Comparison of ENCODE assay signal across 2 cellular contexts in the genomic region with DNA sequence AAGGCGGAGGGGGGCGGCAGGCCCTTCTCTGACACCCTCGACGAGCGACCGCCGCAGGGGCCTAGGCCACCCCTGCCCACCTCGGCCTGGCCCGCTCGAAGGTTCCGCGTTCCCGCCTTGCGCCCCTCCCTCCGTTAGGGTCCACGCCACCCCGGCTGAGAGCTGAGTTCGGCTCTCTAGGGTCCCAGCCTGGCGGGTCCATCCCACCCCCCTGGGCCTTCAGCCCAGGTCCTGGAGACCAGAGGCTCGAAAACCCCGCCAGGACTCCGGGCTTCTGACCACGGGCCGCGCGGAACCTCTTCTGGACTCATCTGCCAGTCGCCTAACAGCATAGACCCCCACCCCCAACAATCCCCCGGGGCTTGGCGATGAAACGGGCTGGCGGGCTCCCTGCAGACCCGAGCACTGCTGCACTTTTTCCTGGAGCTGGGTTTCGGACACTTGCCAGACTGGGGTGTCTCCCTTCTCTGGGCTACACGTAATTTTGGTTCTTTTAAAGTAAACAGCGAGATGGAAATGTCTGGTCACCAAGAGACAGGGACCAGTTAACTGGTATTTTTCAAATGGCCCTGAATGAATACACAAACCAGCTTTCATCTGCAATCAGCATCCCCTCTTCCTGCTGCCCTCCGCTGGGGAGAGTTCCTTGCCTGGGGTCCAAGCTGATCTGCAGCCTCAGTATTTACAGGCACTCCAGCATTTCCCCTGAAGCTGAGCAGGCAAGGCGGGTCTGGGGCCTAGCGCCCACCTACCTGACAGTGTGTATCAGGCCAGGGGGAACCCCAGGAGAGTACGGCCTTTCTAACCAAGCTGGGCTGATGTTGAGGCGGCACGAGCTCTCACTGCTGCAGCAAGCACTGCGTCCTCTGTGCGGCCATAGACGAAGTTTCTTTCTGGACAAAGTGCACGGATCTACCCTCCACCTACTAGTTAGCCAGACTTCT.
TF ChIP-seq lines count a peak whose summit lies in the region.

No MANE protein-coding gene starts in this region.

TF ChIP-seq in SK-N-SH, 30 proteins besides CTCF, POLR2A, EP300 and RAD21 (continued from another document):
- TF ChIP-seq IRF3 (IDR thresholded peaks at IDR 0.05; ENCODE audit: low read depth, low read length), result no peak
- TF ChIP-seq RCOR1 (IDR thresholded peaks at IDR 0.05; ENCODE audit: low read length), result no peak
- no peak for TF ChIP-seq RXRA (IDR thresholded peaks at IDR 0.05; ENCODE audit: borderline replicate concordance, low read depth)
- TF ChIP-seq PBX3 (IDR thresholded peaks at IDR 0.05), result peak; percentile 1; the same call in 1 of the 2 replicates

TF ChIP-seq in SK-N-SH treated with all-trans-retinoic acid at 6 μM for 48 hours, 23 proteins besides CTCF, POLR2A, EP300 and RAD21 (continued from another document):
- TF ChIP-seq TSHZ2 (CRISPR knock-in tag; IDR thresholded peaks at IDR 0.05) (no peak), TCF4 (CRISPR knock-in tag; IDR thresholded peaks at IDR 0.05; ENCODE audit: borderline replicate concordance) (no peak), ZNF8 (CRISPR knock-in tag; IDR thresholded peaks at IDR 0.05) (no peak), CREB5 (CRISPR knock-in tag; IDR thresholded peaks at IDR 0.05; ENCODE audit: low read depth) (no peak), TOX (CRISPR knock-in tag; IDR thresholded peaks at IDR 0.05; ENCODE audit: borderline replicate concordance) (no peak), ZNF70 (CRISPR knock-in tag; IDR thresholded peaks at IDR 0.05) (no peak), BACH2 (CRISPR knock-in tag; IDR thresholded peaks at IDR 0.05; ENCODE audit: borderline replicate concordance) (no peak), ESRRG (CRISPR knock-in tag; IDR thresholded peaks at IDR 0.05) (no peak), GLIS3 (CRISPR knock-in tag; IDR thresholded peaks at IDR 0.05) (no peak), POU6F1 (CRISPR knock-in tag; IDR thresholded peaks at IDR 0.05; ENCODE audit: borderline replicate concordance, low read depth) (no peak)
- TF ChIP-seq, protein P1, sequence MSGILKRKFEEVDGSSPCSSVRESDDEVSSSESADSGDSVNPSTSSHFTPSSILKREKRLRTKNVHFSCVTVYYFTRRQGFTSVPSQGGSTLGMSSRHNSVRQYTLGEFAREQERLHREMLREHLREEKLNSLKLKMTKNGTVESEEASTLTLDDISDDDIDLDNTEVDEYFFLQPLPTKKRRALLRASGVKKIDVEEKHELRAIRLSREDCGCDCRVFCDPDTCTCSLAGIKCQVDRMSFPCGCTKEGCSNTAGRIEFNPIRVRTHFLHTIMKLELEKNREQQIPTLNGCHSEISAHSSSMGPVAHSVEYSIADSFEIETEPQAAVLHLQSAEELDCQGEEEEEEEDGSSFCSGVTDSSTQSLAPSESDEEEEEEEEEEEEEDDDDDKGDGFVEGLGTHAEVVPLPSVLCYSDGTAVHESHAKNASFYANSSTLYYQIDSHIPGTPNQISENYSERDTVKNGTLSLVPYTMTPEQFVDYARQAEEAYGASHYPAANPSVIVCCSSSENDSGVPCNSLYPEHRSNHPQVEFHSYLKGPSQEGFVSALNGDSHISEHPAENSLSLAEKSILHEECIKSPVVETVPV (CRISPR knock-in tag; IDR thresholded peaks at IDR 0.05), result no peak
